1 cellular context compared by ENCODE assay signal in genomic region chr10:36488579-36488978, GRCh38.
TF ChIP-seq lines count a peak whose summit lies in the region.

No MANE protein-coding gene starts in this region.

TF ChIP-seq in GM23338, 12 proteins besides CTCF, POLR2A, EP300 and RAD21 (continued from another document):
- TF ChIP-seq ETS1 (IDR thresholded peaks at IDR 0.05): no peak
- no peak for TF ChIP-seq ZNF331 (CRISPR knock-in tag; IDR thresholded peaks at IDR 0.05; ENCODE audit: low read depth)
- TF ChIP-seq POLR2AphosphoS5 (IDR thresholded peaks at IDR 0.05; ENCODE audit: low read depth): no peak
- TF ChIP-seq ZNF114 (CRISPR knock-in tag; IDR thresholded peaks at IDR 0.05): no peak
- TF ChIP-seq ZNF462 (CRISPR knock-in tag; IDR thresholded peaks at IDR 0.05): no peak
- no peak for TF ChIP-seq STAT1 (IDR thresholded peaks at IDR 0.05; ENCODE audit: unreplicated experiment)
- TF ChIP-seq NANOG (IDR thresholded peaks at IDR 0.05; ENCODE audit: borderline replicate concordance): no peak
- no peak for TF ChIP-seq REST (IDR thresholded peaks at IDR 0.05; ENCODE audit: unreplicated experiment)
- TF ChIP-seq JUNB (IDR thresholded peaks at IDR 0.05; ENCODE audit: unreplicated experiment): no peak
- no peak for TF ChIP-seq CREB1 (CRISPR knock-in tag; IDR thresholded peaks at IDR 0.05; ENCODE audit: low read depth)
- TF ChIP-seq EZH2 (IDR thresholded peaks at IDR 0.05; ENCODE audit: low read depth, unreplicated experiment): no peak
